22 cellular contexts compared by ENCODE assay signal in genomic region chr3:171281256-171281655, GRCh38.
"Had no signal": no experiment of that assay in that cellular context is flagged by ENCODE, and none has a peak within 500 bp of the region (broad histone marks: within the 10 kb centered on the region; RNA-seq: fewer than 3 reads in every experiment).

No MANE protein-coding gene starts in this region.

- H3K27ac Mint-ChIP-seq: activated CD4-positive, alpha-beta T cell treated with anti-CD3 and anti-CD28 coated beads, Interleukin-2, amount 10 ng/mL, durations not matched to agents 7 days and 5 days; activated CD8-positive, alpha-beta memory T cell treated with anti-CD3 and anti-CD28 coated beads, Interleukin-2, amount 10 ng/mL, durations not matched to agents 7 days and 5 days; activated CD8-positive, alpha-beta T cell treated with anti-CD3 and anti-CD28 coated beads for 36 hours; activated naive CD4-positive, alpha-beta T cell treated with anti-CD3 and anti-CD28 coated beads, Interleukin-2, amount 50 U/mL, for 72 hours; dendritic cell treated with granulocyte-macrophage colony-stimulating factor and Interleukin-4, amounts not matched to agents 40 ng/mL and 50 ng/mL, for 4 days; neural progenitor cell; T-cell; T-helper 2 cell treated with Interferon-gamma antibody and Interleukin-4, amounts not matched to agents 5 μg/mL and 100 μg/mL, for 36 hours had no signal

- H3K4me3 Mint-ChIP-seq: activated CD4-positive, alpha-beta T cell treated with anti-CD3 and anti-CD28 coated beads, Interleukin-2, amount 10 ng/mL, durations not matched to agents 7 days and 5 days; activated CD8-positive, alpha-beta memory T cell treated with anti-CD3 and anti-CD28 coated beads, Interleukin-2, amount 10 ng/mL, durations not matched to agents 7 days and 5 days; activated CD8-positive, alpha-beta T cell treated with anti-CD3 and anti-CD28 coated beads for 36 hours; dendritic cell treated with granulocyte-macrophage colony-stimulating factor and Interleukin-4, amounts not matched to agents 40 ng/mL and 50 ng/mL, for 4 days; naive thymus-derived CD4-positive, alpha-beta T cell; neural progenitor cell; T-cell; T-helper 2 cell treated with Interferon-gamma antibody and Interleukin-4, amounts not matched to agents 5 μg/mL and 100 μg/mL, for 36 hours had no signal

- DNase-seq: activated CD4-positive, alpha-beta T cell treated with anti-CD3 and anti-CD28 coated beads, Interleukin-2, amount 10 ng/mL, durations not matched to agents 7 days and 5 days; activated CD4-positive, CD25-positive, alpha-beta regulatory T cell treated with anti-CD3 and anti-CD28 coated beads, Interleukin-2, amount 50 U/mL, for 72 hours; activated CD8-positive, alpha-beta memory T cell treated with anti-CD3 and anti-CD28 coated beads, Interleukin-2, amount 10 ng/mL, durations not matched to agents 7 days and 5 days; activated CD8-positive, alpha-beta T cell treated with anti-CD3 and anti-CD28 coated beads for 36 hours; activated gamma-delta T cell treated with Interleukin-2 at 50 U/mL for 16 hours; activated T-cell treated with anti-CD3 and anti-CD28 coated beads for 4 hours; cerebellar nuclear complex; effector CD8-positive, alpha-beta T cell; foreskin melanocyte; islet precursor cell; lower lobe of right lung; naive thymus-derived CD4-positive, alpha-beta T cell; posterior cingulate gyrus; spleen; stimulated activated CD4-positive, alpha-beta T cell treated with anti-CD3 and anti-CD28 coated beads, Interleukin-4, amount 100 ng/mL, for 1 hour; stimulated activated naive CD4-positive, alpha-beta T cell; T-cell; WERI-Rb-1 had no signal

- H3K9ac ChIP-seq: neural progenitor cell had no signal

- H3K27me3 Mint-ChIP-seq: activated CD4-positive, alpha-beta T cell treated with anti-CD3 and anti-CD28 coated beads, Interleukin-2, amount 10 ng/mL, durations not matched to agents 7 days and 5 days; activated CD8-positive, alpha-beta memory T cell treated with anti-CD3 and anti-CD28 coated beads, Interleukin-2, amount 10 ng/mL, durations not matched to agents 7 days and 5 days; activated CD8-positive, alpha-beta T cell treated with anti-CD3 and anti-CD28 coated beads for 36 hours; dendritic cell treated with granulocyte-macrophage colony-stimulating factor and Interleukin-4, amounts not matched to agents 40 ng/mL and 50 ng/mL, for 4 days; naive thymus-derived CD4-positive, alpha-beta T cell; T-cell had no signal

- H3K36me3 ChIP-seq: lower lobe of right lung, neural progenitor cell, spleen, WERI-Rb-1 had no signal

- H2AFZ ChIP-seq: neural progenitor cell had no signal

- H3K9me3 Mint-ChIP-seq: dendritic cell treated with granulocyte-macrophage colony-stimulating factor and Interleukin-4, amounts not matched to agents 40 ng/mL and 50 ng/mL, for 4 days; neural progenitor cell; T-cell had no signal

- H3K4me3 ChIP-seq: lower lobe of right lung, neural progenitor cell, spleen had no signal

- H3K4me2 ChIP-seq: neural progenitor cell had no signal

- H3K9me3 ChIP-seq: lower lobe of right lung, spleen had no signal

- H3K27ac ChIP-seq: lower lobe of right lung, neural progenitor cell, spleen, WERI-Rb-1 had no signal

- H3K27me3 ChIP-seq: neural progenitor cell, spleen had no signal

- H3K36me3 Mint-ChIP-seq: neural progenitor cell had no signal

- ATAC-seq: activated CD8-positive, alpha-beta memory T cell treated with anti-CD3 and anti-CD28 coated beads, Interleukin-2, amount 10 ng/mL, durations not matched to agents 7 days and 5 days; activated CD8-positive, alpha-beta T cell treated with anti-CD3 and anti-CD28 coated beads for 36 hours; activated naive CD4-positive, alpha-beta T cell treated with anti-CD3 and anti-CD28 coated beads, Interleukin-2, amount 50 U/mL, for 72 hours; lower lobe of right lung; naive thymus-derived CD4-positive, alpha-beta T cell; T-cell had no signal
